In genomic region chr2:178066890-178067669, GRCh38 we compare ENCODE assay signal across 1 cellular context.
TF ChIP-seq lines count a peak whose summit lies in the region.

No MANE protein-coding gene starts in this region.

TF ChIP-seq in IMR-90, 13 proteins besides CTCF, POLR2A, EP300 and RAD21 (continued from another document):
- TF ChIP-seq USF2 (IDR thresholded peaks at IDR 0.05; ENCODE audit: low read depth, low read length): no peak
- TF ChIP-seq SMC3 (IDR thresholded peaks at IDR 0.05; ENCODE audit: low read depth, low read length): no peak
- TF ChIP-seq MXI1 (IDR thresholded peaks at IDR 0.05; ENCODE audit: borderline replicate concordance, low read depth, low read length): no peak
- TF ChIP-seq FOS (IDR thresholded peaks at IDR 0.05; ENCODE audit: low read depth, low read length): no peak
- TF ChIP-seq NFE2L2 (IDR thresholded peaks at IDR 0.05; ENCODE audit: low read depth, low read length): no peak
- no peak for TF ChIP-seq BHLHE40 (IDR thresholded peaks at IDR 0.05; ENCODE audit: low read depth, low read length)
- TF ChIP-seq CHD1 (IDR thresholded peaks at IDR 0.05; ENCODE audit: low read depth, low read length): no peak
- no peak for TF ChIP-seq CEBPB (IDR thresholded peaks at IDR 0.05; ENCODE audit: low read depth, low read length)
